In the genomic region with DNA sequence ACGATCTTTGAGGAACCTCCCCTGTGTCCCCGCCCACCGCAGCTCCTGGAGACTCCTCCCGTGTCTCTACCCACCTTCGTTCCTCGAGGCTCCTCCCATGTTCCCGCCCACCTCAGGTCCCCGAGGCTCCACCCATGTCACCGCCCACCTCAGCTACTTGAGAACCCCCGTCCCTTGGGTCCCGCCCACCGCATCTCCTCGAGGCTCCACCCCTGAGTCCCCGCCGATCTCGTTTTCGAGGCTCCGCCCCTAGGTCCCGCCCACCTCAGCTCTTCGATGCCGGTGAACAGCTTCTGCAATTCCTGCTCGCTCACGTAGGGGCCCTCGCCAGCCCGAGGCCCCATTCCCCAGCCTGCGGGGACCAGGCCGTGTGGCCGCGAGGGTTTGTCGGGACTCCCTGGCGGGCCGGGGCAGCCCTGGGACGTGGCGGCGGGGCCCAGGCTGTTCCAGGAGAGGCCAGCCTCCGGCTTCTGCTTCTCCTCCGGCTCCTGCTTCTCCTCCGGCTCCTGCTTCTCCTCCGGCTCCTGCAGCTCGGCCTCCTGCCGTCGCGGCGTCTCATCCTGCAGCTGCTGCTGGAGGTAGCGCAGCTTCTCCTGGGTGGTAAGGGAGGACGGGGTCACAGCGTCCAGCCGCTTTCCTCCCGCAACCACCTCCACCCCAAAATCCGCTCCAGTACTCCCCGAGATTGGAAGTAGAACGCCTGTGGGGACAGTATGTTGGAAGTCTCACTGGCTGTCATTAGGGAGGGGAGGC, we compare ENCODE assay signal across 8 cellular contexts. TPM values are rescaled to one million over a fixed set of nuclear protein-coding genes. Genes with fewer than 3 reads are reported as not detected.
DNase-seq lines count a peak whose midpoint lies in the region; ATAC-seq and TF ChIP-seq lines count a peak whose summit lies in the region.

No MANE protein-coding gene starts in this region.

- no peaks in the 10 kb centered on the region for H3K9me3 ChIP-seq in adipocyte (ENCODE audit: control insufficient read depth, low read length)
- no peaks in the 10 kb centered on the region for H3K9me3 ChIP-seq in left lung

- H3K9ac ChIP-seq in adipocyte (ENCODE audit: low read length): no peak overlapping the region

- in situ Hi-C loops in Caki2 (cut with HindIII; ENCODE audit: low pct_unique_long_range_greater_than_20kb, low sequenced_read_pairs): no loop called here

- ATAC-seq in left lung (peak; percentile 69), HG02763 (IDR thresholded peaks at IDR 0.05; ENCODE audit: unreplicated experiment) (no peak), GM21381 (IDR thresholded peaks at IDR 0.05; ENCODE audit: unreplicated experiment) (no peak)

- DNase-seq in Caki2 (ENCODE audit: low read depth) (peak; percentile 56), SHP77 treated with DMSO at 0.1 percent for 48 hours (lab: John Stamatoyannopoulos, UW) (peak; percentile 30), adipocyte (ENCODE audit: low read depth) (peak; percentile 14), left lung (peak; percentile 69 to 87), NCI-H2107 (lab: John Stamatoyannopoulos, UW) (no peak)
- peak; percentile 17 for DNase-seq in stimulated activated naive CD4-positive, alpha-beta T cell treated with Interleukin-2 at 50 U/mL for 16 hours (lab: John Stamatoyannopoulos, UW)

- intact Hi-C loops in left lung (cut with DNase I): no loop called here

- H3K27ac ChIP-seq in left lung: no peak overlapping the region

- H3K27me3 ChIP-seq in adipocyte (replicated peaks; ENCODE audit: control insufficient read depth, insufficient read depth, low read length): no peaks in the 10 kb centered on the region
- no peaks in the 10 kb centered on the region for H3K27me3 ChIP-seq in left lung

- no peak for TF ChIP-seq CTCF in left lung (IDR thresholded peaks at IDR 0.05)

- H3K4me1 ChIP-seq in adipocyte (ENCODE audit: control insufficient read depth, insufficient read depth, low read length) (peaks cover 8% of the 10 kb centered on the region), left lung (no peaks in the 10 kb centered on the region)

- no peak overlapping the region for H3K4me3 ChIP-seq in adipocyte (ENCODE audit: low read length)
- H3K4me3 ChIP-seq in left lung: no peak overlapping the region

- H3K36me3 ChIP-seq in adipocyte (ENCODE audit: control insufficient read depth, insufficient read depth, low read length, severe bottlenecking) (no peaks in the 10 kb centered on the region), left lung (no peaks in the 10 kb centered on the region)

RNA-seq across cellular contexts. Expression of a gene that starts 16.7 kb away (rescaled TPM):
- not detected in 2 replicates for total RNA-seq in Caki2 (2014; rRNA removed; shearing (Covaris generic); ENCODE audit: low replicate concordance)
- total RNA-seq in left lung: under 1 TPM in 1 of 2 donors, not detected in 1; 0.39 TPM

RNA-seq across cellular contexts. Expression of a gene that starts 20.4 kb away (rescaled TPM):
- total RNA-seq in Caki2 (2014; rRNA removed; shearing (Covaris generic); ENCODE audit: low replicate concordance): 290 and 317 TPM in 2 replicates
- 10 to 100 TPM; 84.9 to 87.6 TPM for total RNA-seq in left lung

RNA-seq across cellular contexts. Expression of a gene that starts 55.5 kb away (rescaled TPM):
- total RNA-seq in Caki2 (2014; rRNA removed; shearing (Covaris generic); ENCODE audit: low replicate concordance): 21.2 and 26.7 TPM in 2 replicates
- 10 to 100 TPM in 1 of 2 donors, 1 to 10 TPM in 1; 6.2 to 11.3 TPM for total RNA-seq in left lung

RNA-seq across cellular contexts. Expression of a gene that starts 57.0 kb away (rescaled TPM):
- total RNA-seq in Caki2 (2014; rRNA removed; shearing (Covaris generic); ENCODE audit: low replicate concordance): 1.1 and 3.2 TPM in 2 replicates
- 1 to 10 TPM in 1 of 2 donors, under 1 TPM in 1; 0.93 to 2.0 TPM for total RNA-seq in left lung
